In the genomic region with DNA sequence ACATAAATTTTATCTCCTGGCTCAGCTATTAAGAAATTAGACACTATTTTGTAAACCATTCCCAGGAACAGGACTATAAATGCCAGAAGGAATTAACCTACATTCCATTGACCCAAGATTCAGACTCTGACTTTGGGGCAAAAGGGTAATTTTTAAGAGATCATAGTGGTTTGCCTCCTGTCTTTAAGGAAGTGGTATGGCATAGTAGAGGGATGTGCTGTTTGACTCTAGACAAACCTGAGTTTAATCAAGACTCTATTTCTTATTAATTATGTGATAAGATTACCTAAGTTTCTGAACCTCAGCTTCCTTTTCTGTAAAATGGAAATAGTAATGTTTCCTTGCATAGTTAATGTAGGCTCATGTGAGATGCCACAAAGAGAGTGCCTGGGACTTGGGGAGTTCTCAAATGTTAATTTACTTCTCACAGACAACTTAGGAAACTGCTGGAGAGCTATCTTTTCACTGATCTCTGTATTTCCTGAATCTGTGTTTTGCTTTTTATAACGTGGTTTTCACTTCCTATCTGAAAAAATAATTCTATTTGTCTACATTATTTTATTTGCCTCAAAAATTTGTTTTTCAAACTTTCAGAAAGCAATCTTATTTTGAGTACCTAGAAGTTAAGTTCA, we compare ENCODE assay signal across 17 cellular contexts.
"Had no signal": no experiment of that assay in that cellular context is flagged by ENCODE, and none has a peak within 500 bp of the region (broad histone marks: within the 10 kb centered on the region; RNA-seq: fewer than 3 reads in every experiment).

No MANE protein-coding gene starts in this region.

- H3K79me2 ChIP-seq: hepatocyte had no signal

- H3K4me1 Mint-ChIP-seq: neural progenitor cell had no signal

- H3K27ac ChIP-seq: foreskin keratinocyte, hepatocyte, neural progenitor cell, right atrium auricular region, tibial artery had no signal

- H2AFZ ChIP-seq: hepatocyte, neural progenitor cell had no signal

- H3K4me1 ChIP-seq: foreskin keratinocyte, neural progenitor cell, right atrium auricular region, tibial artery had no signal

- H3K9ac ChIP-seq: neural progenitor cell had no signal

- ATAC-seq: activated T-cell treated with anti-CD3 and anti-CD28 coated beads, Interleukin-2, amount 50 U/mL, for 4 hours; foreskin keratinocyte; stimulated activated naive CD8-positive, alpha-beta T cell treated with anti-CD3 and anti-CD28 coated beads, Interleukin-15, Interleukin-2, amounts not matched to agents 100 U/mL and 50 U/mL, for 24 hours had no signal

- H3K27me3 Mint-ChIP-seq: activated CD4-positive, alpha-beta memory T cell treated with anti-CD3 and anti-CD28 coated beads, Interleukin-2, amount 10 ng/mL, durations not matched to agents 7 days and 5 days; progenitor cell of endocrine pancreas had no signal

- H3K4me3 Mint-ChIP-seq: activated CD4-positive, alpha-beta memory T cell treated with anti-CD3 and anti-CD28 coated beads, Interleukin-2, amount 10 ng/mL, durations not matched to agents 7 days and 5 days; activated T-cell treated with anti-CD3 and anti-CD28 coated beads, Interleukin-2, amount 50 U/mL, for 4 hours; memory B cell; neural progenitor cell had no signal

- H3K9me3 Mint-ChIP-seq: activated CD4-positive, alpha-beta memory T cell treated with anti-CD3 and anti-CD28 coated beads, Interleukin-2, amount 10 ng/mL, durations not matched to agents 7 days and 5 days; activated T-cell treated with anti-CD3 and anti-CD28 coated beads, Interleukin-2, amount 50 U/mL, for 4 hours; memory B cell; neural progenitor cell had no signal

- H3K27me3 ChIP-seq: foreskin keratinocyte, hepatocyte, right atrium auricular region, tibial artery had no signal

- H3K36me3 ChIP-seq: neural progenitor cell, right atrium auricular region, tibial artery had no signal

- H3K4me3 ChIP-seq: hepatocyte, neural progenitor cell, right atrium auricular region, tibial artery had no signal

- DNase-seq: activated CD4-positive, alpha-beta memory T cell treated with anti-CD3 and anti-CD28 coated beads, Interleukin-2, amount 10 ng/mL, durations not matched to agents 7 days and 5 days; activated effector memory CD4-positive, alpha-beta T cell treated with Interleukin-2 at 50 U/mL for 16 hours; activated T-cell treated with anti-CD3 and anti-CD28 coated beads, Interleukin-2, amount 50 U/mL, for 4 hours; effector CD4-positive, alpha-beta T cell; foreskin keratinocyte; stimulated activated CD4-positive, alpha-beta T cell treated with anti-CD3 and anti-CD28 coated beads, Interleukin-12 subunit alpha, Interleukin-12 subunit beta, amount 100 ng/mL, for 4 hours; stimulated activated CD4-positive, alpha-beta T cell treated with anti-CD3 and anti-CD28 coated beads, Interleukin-1b, Interleukin-23, amount 100 ng/mL, for 48 hours; stimulated activated naive CD8-positive, alpha-beta T cell treated with anti-CD3 and anti-CD28 coated beads, Interleukin-15, Interleukin-2, amounts not matched to agents 100 U/mL and 50 U/mL, for 24 hours; substantia nigra; T-helper 1 cell; tibial artery had no signal

- H3K9me3 ChIP-seq: right atrium auricular region, tibial artery had no signal

- H3K27ac Mint-ChIP-seq: activated CD4-positive, alpha-beta memory T cell treated with anti-CD3 and anti-CD28 coated beads, Interleukin-2, amount 10 ng/mL, durations not matched to agents 7 days and 5 days; memory B cell; neural progenitor cell had no signal

- H3K4me2 ChIP-seq: hepatocyte, neural progenitor cell had no signal

- H3K36me3 Mint-ChIP-seq: activated naive CD8-positive, alpha-beta T cell; memory B cell; neural progenitor cell had no signal
